16 cellular contexts compared by ENCODE assay signal in the genomic region with DNA sequence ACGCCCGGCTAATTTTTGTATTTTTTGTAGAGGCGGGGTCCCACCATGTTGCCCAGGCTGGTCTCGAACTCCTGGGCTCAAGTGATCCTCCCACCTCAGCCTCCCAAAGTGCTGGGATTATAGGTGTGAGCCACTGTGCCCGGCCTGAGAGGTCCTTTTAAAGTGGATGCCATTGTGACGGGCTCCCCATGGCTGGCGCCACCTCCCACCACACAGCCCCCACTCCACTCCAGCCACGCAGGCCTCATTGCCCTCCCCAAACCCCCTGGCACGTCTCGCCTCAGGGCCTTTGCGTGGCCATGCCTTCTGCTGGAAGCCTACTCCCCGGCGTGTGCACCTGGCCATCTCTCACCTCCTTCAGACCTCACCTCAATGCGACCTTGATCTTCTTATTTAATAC. TPM values are rescaled to one million over a fixed set of nuclear protein-coding genes. Genes with fewer than 3 reads are reported as not detected.
DNase-seq lines count a peak whose midpoint lies in the region; ATAC-seq and TF ChIP-seq lines count a peak whose summit lies in the region.
"Had no signal": no experiment of that assay in that cellular context is flagged by ENCODE, and none has a peak within 500 bp of the region (broad histone marks: within the 10 kb centered on the region; RNA-seq: fewer than 3 reads in every experiment).

No MANE protein-coding gene starts in this region.

- no peak for ATAC-seq in activated CD4-positive, alpha-beta T cell treated with anti-CD3 and anti-CD28 coated beads for 36 hours
- ATAC-seq in central memory CD8-positive, alpha-beta T cell (replicated peaks; ENCODE audit: extremely low read depth, poor library complexity, severe bottlenecking): no peak
- no peak for ATAC-seq in HG03175 (IDR thresholded peaks at IDR 0.05; ENCODE audit: unreplicated experiment)

- no peak overlapping the region for H3K4me3 ChIP-seq in endodermal cell (ENCODE audit: low read length)
- H3K4me3 ChIP-seq: A549, GM12878 had no signal

- H3K27ac ChIP-seq in endodermal cell (ENCODE audit: low read depth, low read length): no peak overlapping the region
- H3K27ac ChIP-seq: 22Rv1, A549, C4-2B had no signal

- H3K36me3 Mint-ChIP-seq in activated CD4-positive, alpha-beta T cell treated with anti-CD3 and anti-CD28 coated beads for 36 hours (ENCODE audit: low read depth): no peaks in the 10 kb centered on the region
- H3K36me3 Mint-ChIP-seq in central memory CD8-positive, alpha-beta T cell (ENCODE audit: insufficient read depth): no peaks in the 10 kb centered on the region
- H3K36me3 Mint-ChIP-seq in type B pancreatic cell (no peaks in the 10 kb centered on the region), endodermal cell (ENCODE audit: low read depth) (no peaks in the 10 kb centered on the region)
- H3K36me3 Mint-ChIP-seq: CD4-positive, alpha-beta memory T cell had no signal

- H3K9me3 Mint-ChIP-seq in activated CD4-positive, alpha-beta T cell treated with anti-CD3 and anti-CD28 coated beads for 36 hours (ENCODE audit: low read depth): no peaks in the 10 kb centered on the region
- H3K9me3 Mint-ChIP-seq in central memory CD8-positive, alpha-beta T cell: no peaks in the 10 kb centered on the region
- no peaks in the 10 kb centered on the region for H3K9me3 Mint-ChIP-seq in type B pancreatic cell
- H3K9me3 Mint-ChIP-seq in endodermal cell: no peaks in the 10 kb centered on the region
- H3K9me3 Mint-ChIP-seq: CD4-positive, alpha-beta memory T cell; IgD-negative memory B cell had no signal

- peaks cover 18% of the 10 kb centered on the region for H3K27me3 ChIP-seq in endodermal cell (ENCODE audit: control insufficient read depth, insufficient read depth, low read length, poor library complexity, severe bottlenecking)

- H3K9ac ChIP-seq in endodermal cell (ENCODE audit: extremely low read depth, low read length, poor library complexity, severe bottlenecking): no peak overlapping the region

- peak overlapping the region; percentile 26 for H3K27ac Mint-ChIP-seq in activated CD4-positive, alpha-beta T cell treated with anti-CD3 and anti-CD28 coated beads for 36 hours
- H3K27ac Mint-ChIP-seq in central memory CD8-positive, alpha-beta T cell (ENCODE audit: low read depth): peak overlapping the region; percentile 72
- H3K27ac Mint-ChIP-seq in type B pancreatic cell (peak overlapping the region; percentile 50), endodermal cell (no peak overlapping the region)

- no peaks in the 10 kb centered on the region for H3K9me3 ChIP-seq in endodermal cell (ENCODE audit: control insufficient read depth, low read length)
- H3K9me3 ChIP-seq: A549 had no signal

- DNase-seq in activated CD4-positive, alpha-beta T cell treated with anti-CD3 and anti-CD28 coated beads for 36 hours: no peak
- no peak for DNase-seq in activated CD4-positive, alpha-beta T cell treated with anti-CD3 and anti-CD28 coated beads, Interleukin-2, amount 50 U/mL, for 1 hour
- no peak for DNase-seq in central memory CD8-positive, alpha-beta T cell (ENCODE audit: low spot score in 2 of 2)
- DNase-seq in posterior vena cava (ENCODE audit: low spot score) (peak; percentile 44), type B pancreatic cell (ENCODE audit: extremely low spot score, unreplicated experiment) (no peak), ureter (ENCODE audit: low spot score) (no peak), endodermal cell (no peak)
- DNase-seq: DMS 273 treated with DMSO at 0.1 percent for 48 hours had no signal

- CTCF ChIA-PET in activated CD4-positive, alpha-beta T cell treated with anti-CD3 and anti-CD28 coated beads for 36 hours (lab: Charles Lee): interaction anchor here (1.3 to 3.1 kb wide), 5 partner anchors 11 to 219 kb away, joined by 3 to 15 read pairs (median 5); partner anchors contain the start of genes KDM6B and RNF227

- peaks cover 5% of the 10 kb centered on the region for H3K4me1 ChIP-seq in endodermal cell (ENCODE audit: control insufficient read depth, insufficient read depth, low read length)
- H3K4me1 ChIP-seq: A549 had no signal

- H3K4me1 Mint-ChIP-seq in activated CD4-positive, alpha-beta T cell treated with anti-CD3 and anti-CD28 coated beads for 36 hours: peaks cover 3% of the 10 kb centered on the region
- H3K4me1 Mint-ChIP-seq in central memory CD8-positive, alpha-beta T cell: no peaks in the 10 kb centered on the region
- H3K4me1 Mint-ChIP-seq in type B pancreatic cell (ENCODE audit: unreplicated experiment) (no peaks in the 10 kb centered on the region), endodermal cell (peaks cover 17% of the 10 kb centered on the region)

- POLR2A ChIA-PET in activated CD4-positive, alpha-beta T cell treated with anti-CD3 and anti-CD28 coated beads for 36 hours (lab: Charles Lee): no interaction called here

- TF ChIP-seq CTCF in type B pancreatic cell (conservative IDR thresholded peaks at IDR 0.05) (no peak), endodermal cell (conservative IDR thresholded peaks at IDR 0.05) (no peak)

- 80 to 87% methylated on average over 9 to 14 of the region's 14 CpGs for WGBS in endodermal cell (ENCODE audit: insufficient coverage in 1 of 2, insufficient read length in 1 of 2), 2 experiments

- H3K4me3 Mint-ChIP-seq in activated CD4-positive, alpha-beta T cell treated with anti-CD3 and anti-CD28 coated beads for 36 hours: no peak overlapping the region
- no peak overlapping the region for H3K4me3 Mint-ChIP-seq in central memory CD8-positive, alpha-beta T cell
- H3K4me3 Mint-ChIP-seq in type B pancreatic cell: no peak overlapping the region
- H3K4me3 Mint-ChIP-seq in endodermal cell: no peak overlapping the region
- H3K4me3 Mint-ChIP-seq: CD4-positive, alpha-beta memory T cell; IgD-negative memory B cell had no signal

- intact Hi-C loops in activated CD4-positive, alpha-beta T cell treated with anti-CD3 and anti-CD28 coated beads for 36 hours (cut with DNase I, micrococcal nuclease): loop anchor here (1.0 to 5.0 kb wide), 6 partner anchors 29 to 235 kb away; no protein-coding TSS in a partner anchor
- intact Hi-C loops in posterior vena cava (cut with DNase I): loop anchor here (5.0 to 10.0 kb wide), 3 partner anchors 40 to 163 kb away; no protein-coding TSS in a partner anchor

- H3K36me3 ChIP-seq in endodermal cell (ENCODE audit: control insufficient read depth, insufficient read depth, low read length): no peaks in the 10 kb centered on the region

- H3K27me3 Mint-ChIP-seq in activated CD4-positive, alpha-beta T cell treated with anti-CD3 and anti-CD28 coated beads for 36 hours: no peaks in the 10 kb centered on the region
- no peaks in the 10 kb centered on the region for H3K27me3 Mint-ChIP-seq in central memory CD8-positive, alpha-beta T cell
- peaks cover 60% of the 10 kb centered on the region for H3K27me3 Mint-ChIP-seq in type B pancreatic cell
- peaks cover 58% of the 10 kb centered on the region for H3K27me3 Mint-ChIP-seq in endodermal cell (ENCODE audit: insufficient read depth)
- H3K27me3 Mint-ChIP-seq: CD4-positive, alpha-beta memory T cell; IgD-negative memory B cell had no signal

RNA-seq across cellular contexts. Expression of gene KDM6B, which starts 11.9 kb away (rescaled TPM):
- 10 to 100 TPM; 37.3 to 46.2 TPM for total RNA-seq in activated CD4-positive, alpha-beta T cell treated with anti-CD3 and anti-CD28 coated beads for 36 hours
- total RNA-seq in posterior vena cava: 10 to 100 TPM; 21.0 to 29.0 TPM
- total RNA-seq in type B pancreatic cell (ENCODE audit: low replicate concordance): 69.1 and 85.1 TPM in 2 replicates
- total RNA-seq in ureter: 31.8 TPM
- total RNA-seq in endodermal cell: 10 to 100 TPM; 53.3 to 60.3 TPM
- 44.5 TPM for polyA plus RNA-seq in endodermal cell (2013, experiment 1 of 2)
- 40.5 TPM for polyA plus RNA-seq in endodermal cell (2013, experiment 2 of 2)

RNA-seq across cellular contexts. Expression of gene TMEM88, which starts 32.7 kb away (rescaled TPM):
- 1 to 10 TPM; 3.5 to 5.6 TPM for total RNA-seq in activated CD4-positive, alpha-beta T cell treated with anti-CD3 and anti-CD28 coated beads for 36 hours
- total RNA-seq in posterior vena cava: 10 to 100 TPM; 17.5 to 26.1 TPM
- total RNA-seq in type B pancreatic cell (ENCODE audit: low replicate concordance): 4.5 and 10.2 TPM in 2 replicates
- total RNA-seq in ureter: 9.9 TPM
- total RNA-seq in endodermal cell: 10 to 100 TPM; 16.8 to 26.8 TPM
- 24.6 TPM for polyA plus RNA-seq in endodermal cell (2013, experiment 1 of 2)
- 22.9 TPM for polyA plus RNA-seq in endodermal cell (2013, experiment 2 of 2)
- total RNA-seq: G401 had no signal
- polyA plus RNA-seq: CD4-positive, alpha-beta memory T cell; IgD-negative memory B cell had no signal

RNA-seq across cellular contexts. Expression of gene NAA38, which starts 35.2 kb away (rescaled TPM):
- total RNA-seq in activated CD4-positive, alpha-beta T cell treated with anti-CD3 and anti-CD28 coated beads for 36 hours: 10 to 100 TPM; 64.7 to 79.8 TPM
- total RNA-seq in posterior vena cava (10 to 100 TPM; 65.2 to 79.7 TPM), type B pancreatic cell (ENCODE audit: low replicate concordance) (43.6 and 64.9 TPM in 2 replicates), ureter (98.6 TPM), endodermal cell (10 to 100 TPM; 38.9 to 44.8 TPM)
- 65.6 TPM for polyA plus RNA-seq in endodermal cell (2013, experiment 1 of 2)
- polyA plus RNA-seq in endodermal cell (2013, experiment 2 of 2): 58.9 TPM

RNA-seq across cellular contexts. Expression of gene CYB5D1, which starts 35.7 kb away (rescaled TPM):
- 10 to 100 TPM; 12.5 to 12.6 TPM for total RNA-seq in activated CD4-positive, alpha-beta T cell treated with anti-CD3 and anti-CD28 coated beads for 36 hours
- total RNA-seq in posterior vena cava: 1 to 10 TPM; 8.9 TPM
- 16.6 and 17.9 TPM in 2 replicates for total RNA-seq in type B pancreatic cell (ENCODE audit: low replicate concordance)
- total RNA-seq in ureter: 15.7 TPM
- 10 to 100 TPM; 10.6 to 12.9 TPM for total RNA-seq in endodermal cell
- 10.5 TPM for polyA plus RNA-seq in endodermal cell (2013, experiment 1 of 2)
- polyA plus RNA-seq in endodermal cell (2013, experiment 2 of 2): 8.3 TPM
